23 cellular contexts compared by ENCODE assay signal in the genomic region with DNA sequence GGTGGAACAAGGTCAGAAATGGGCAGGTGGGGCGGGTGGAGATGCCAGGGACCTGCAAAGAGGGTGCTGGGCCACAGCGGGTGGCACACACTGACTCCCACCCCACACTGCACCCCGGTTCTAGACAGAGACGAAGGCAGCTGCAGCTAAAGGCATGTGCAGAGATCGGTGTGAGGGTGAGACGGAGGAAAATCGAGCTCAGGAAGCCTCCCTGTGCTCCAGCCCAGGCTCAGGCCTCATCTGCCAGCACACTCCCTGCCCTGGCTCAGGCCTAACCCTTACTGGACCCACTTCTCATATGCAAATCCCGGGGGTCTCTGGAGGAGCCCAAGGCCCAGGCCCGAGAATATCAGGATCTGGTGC.
DNase-seq lines count a peak whose midpoint lies in the region; ATAC-seq and TF ChIP-seq lines count a peak whose summit lies in the region.
"Had no signal": no experiment of that assay in that cellular context is flagged by ENCODE, and none has a peak within 500 bp of the region (broad histone marks: within the 10 kb centered on the region; RNA-seq: fewer than 3 reads in every experiment).

No MANE protein-coding gene starts in this region.

- DNase-seq in NT2/D1 (ENCODE audit: low read depth, low spot score) (no peak), dorsolateral prefrontal cortex (no peak), neuronal stem cell (ENCODE audit: low spot score) (no peak), progenitor cell of endocrine pancreas (ENCODE audit: low spot score, unreplicated experiment) (no peak), ovary (no peak)
- DNase-seq: 8988T; ACHN; AML-193; BE2C; Caco-2; CD4-positive, CD25-positive, alpha-beta regulatory T cell; CD8-positive, alpha-beta T cell; DMS153; DND-41; GM23248; H9 had no signal

- no peaks in the 10 kb centered on the region for H3K9me3 ChIP-seq in BLaER1
- H3K9me3 ChIP-seq in NT2/D1 (ENCODE audit: insufficient read depth, low read length), result peaks cover 11% of the 10 kb centered on the region; the same call in 1 of the 2 replicates
- peaks cover 0 to 2% of the 10 kb centered on the region in 2 donors for H3K9me3 ChIP-seq in neuronal stem cell (replicated peaks in 1 of 2; ENCODE audit: control insufficient read depth in 2 of 2, insufficient read depth in 1 of 2, low read depth in 1 of 2, low read length in 2 of 2)
- H3K9me3 ChIP-seq in ovary, result no peaks in the 10 kb centered on the region
- H3K9me3 ChIP-seq: A549, BE2C, Caco-2 had no signal

- H3K14ac ChIP-seq in neuronal stem cell (ENCODE audit: low read length), result no peak overlapping the region

- H3K18ac ChIP-seq in neuronal stem cell (ENCODE audit: low read length), result peak overlapping the region; percentile 35

- H2BK15ac ChIP-seq in neuronal stem cell (ENCODE audit: low read length), result no peak overlapping the region

- ATAC-seq in GM18909 (IDR thresholded peaks at IDR 0.05; ENCODE audit: poor library complexity, unreplicated experiment) (no peak), GM19023 (IDR thresholded peaks at IDR 0.05; ENCODE audit: unreplicated experiment) (no peak)
- ATAC-seq: A549; CD8-positive, alpha-beta T cell; GM12878; HCT116 had no signal

- no peaks in the 10 kb centered on the region for H3K9me3 Mint-ChIP-seq in progenitor cell of endocrine pancreas (ENCODE audit: low read depth)
- H3K9me3 Mint-ChIP-seq: CD8-positive, alpha-beta T cell had no signal

- H3K4me3 Mint-ChIP-seq in progenitor cell of endocrine pancreas (ENCODE audit: low read depth), result no peak overlapping the region
- H3K4me3 Mint-ChIP-seq: CD4-positive, CD25-positive, alpha-beta regulatory T cell; CD8-positive, alpha-beta T cell; H9 had no signal

- no peaks in the 10 kb centered on the region for H3K79me1 ChIP-seq in neuronal stem cell (ENCODE audit: low read depth, low read length)

- H3K27ac Mint-ChIP-seq in progenitor cell of endocrine pancreas, result no peak overlapping the region
- H3K27ac Mint-ChIP-seq: CD4-positive, CD25-positive, alpha-beta regulatory T cell; CD8-positive, alpha-beta T cell had no signal

- no peak overlapping the region for H2AK5ac ChIP-seq in neuronal stem cell (ENCODE audit: low read depth, low read length)

- no peak overlapping the region for H3K23ac ChIP-seq in neuronal stem cell (ENCODE audit: low read depth, low read length, poor library complexity)

- no peak for TF ChIP-seq POLR2A in ovary (IDR thresholded peaks at IDR 0.05)

- H3K27me3 ChIP-seq in BLaER1, result no peaks in the 10 kb centered on the region
- no peaks in the 10 kb centered on the region for H3K27me3 ChIP-seq in NT2/D1 (ENCODE audit: insufficient read depth, insufficient read length)
- peaks cover 0 to 22% (median 0%) of the 10 kb centered on the region in 45 donors for H3K27me3 ChIP-seq in dorsolateral prefrontal cortex
- H3K27me3 ChIP-seq in neuronal stem cell (ENCODE audit: control insufficient read depth in 3 of 3, insufficient read depth in 3 of 3, low read depth in 1 of 3, low read length in 3 of 3), result peaks cover 0 to 62% (median 0%) of the 10 kb centered on the region in 3 experiments
- H3K27me3 ChIP-seq in ovary, result no peaks in the 10 kb centered on the region
- H3K27me3 ChIP-seq: BE2C had no signal

- H2BK120ac ChIP-seq in neuronal stem cell (ENCODE audit: low read depth, low read length), result no peak overlapping the region

- H2BK5ac ChIP-seq in neuronal stem cell (ENCODE audit: low read length), result no peak overlapping the region

- H3K4me1 ChIP-seq in BLaER1 (peaks cover 26% of the 10 kb centered on the region), NT2/D1 (ENCODE audit: insufficient read depth, insufficient read length) (peaks cover 13% of the 10 kb centered on the region), neuronal stem cell (ENCODE audit: control insufficient read depth in 2 of 2, insufficient read depth in 1 of 2, low read depth in 1 of 2, low read length in 2 of 2) (peaks cover 0 to 5% of the 10 kb centered on the region in 2 donors), ovary (ENCODE audit: insufficient read depth) (no peaks in the 10 kb centered on the region)
- H3K4me1 ChIP-seq: A549, Caco-2 had no signal

- H3K4me2 ChIP-seq in BLaER1, result peak overlapping the region; percentile 81
- no peak overlapping the region for H3K4me2 ChIP-seq in neuronal stem cell (ENCODE audit: insufficient read depth, low read length, poor library complexity, severe bottlenecking)
- H3K4me2 ChIP-seq: A549 had no signal

- no peaks in the 10 kb centered on the region for H3K36me3 Mint-ChIP-seq in progenitor cell of endocrine pancreas (ENCODE audit: insufficient read depth)
- H3K36me3 Mint-ChIP-seq: CD4-positive, CD25-positive, alpha-beta regulatory T cell; CD8-positive, alpha-beta T cell had no signal

- intact Hi-C loops in dorsolateral prefrontal cortex (cut with DNase I), result no loop called here
- intact Hi-C loops in ovary (cut with DNase I), result loop anchor here in 1 of 4 donors (10.0 kb wide), 1 partner anchor 654 kb away; no protein-coding TSS in a partner anchor

- H2BK12ac ChIP-seq in neuronal stem cell (ENCODE audit: low read length), result no peak overlapping the region

- H4K8ac ChIP-seq in neuronal stem cell (ENCODE audit: low read depth, low read length), result no peak overlapping the region

- no peak overlapping the region for H3K9ac ChIP-seq in BLaER1
- peak overlapping the region; percentile 53 for H3K9ac ChIP-seq in NT2/D1 (ENCODE audit: insufficient read length, low read depth)
- H3K9ac ChIP-seq in neuronal stem cell (ENCODE audit: low read depth, low read length, poor library complexity), result no peak overlapping the region
- H3K9ac ChIP-seq: GM23248 had no signal

- no peaks in the 10 kb centered on the region for H3K4me1 Mint-ChIP-seq in progenitor cell of endocrine pancreas (ENCODE audit: low read depth)
- H3K4me1 Mint-ChIP-seq: CD4-positive, CD25-positive, alpha-beta regulatory T cell had no signal

- TF ChIP-seq EP300 in ovary (IDR thresholded peaks at IDR 0.05), result no peak

- H3K4me3 ChIP-seq in BLaER1, result no peak overlapping the region
- no peak overlapping the region for H3K4me3 ChIP-seq in NT2/D1 (ENCODE audit: insufficient read length, low read depth)
- no peak overlapping the region for H3K4me3 ChIP-seq in dorsolateral prefrontal cortex
- H3K4me3 ChIP-seq in neuronal stem cell (ENCODE audit: low read length in 2 of 2), result no peak overlapping the region
- no peak overlapping the region for H3K4me3 ChIP-seq in ovary
- H3K4me3 ChIP-seq: A549, GM12878, GM23248 had no signal

- no peak overlapping the region for H3K4ac ChIP-seq in neuronal stem cell (ENCODE audit: low read length)

- no CpG with 5 or more reads among the region's 9 CpGs for WGBS in neuronal stem cell (ENCODE audit: extremely low coverage in 2 of 2, insufficient read length in 2 of 2, insufficient replicate concordance in 1 of 2), 2 donors
- 82 to 91% (median 84%) methylated on average over 9 of the region's 9 CpGs for WGBS in ovary, 3 donors

- TF ChIP-seq CTCF in dorsolateral prefrontal cortex (IDR thresholded peaks at IDR 0.05 in 54 of 56, conservative IDR thresholded peaks at IDR 0.05 in 2 of 56; ENCODE audit: low read depth in 1 of 56, partially characterized antibody in 56 of 56) (no peak), progenitor cell of endocrine pancreas (IDR thresholded peaks at IDR 0.05; ENCODE audit: unreplicated experiment) (no peak), ovary (IDR thresholded peaks at IDR 0.05) (no peak)

- no peak overlapping the region for H2AFZ ChIP-seq in neuronal stem cell (ENCODE audit: low read length)
- H2AFZ ChIP-seq: GM23248 had no signal

- H3K27me3 Mint-ChIP-seq in progenitor cell of endocrine pancreas, result peaks cover 45% of the 10 kb centered on the region

- H3K27ac ChIP-seq in BLaER1 (0 out of 2 replicates have a peak overlapping the region, but pooled peaks have one; percentile 1), dorsolateral prefrontal cortex (peak overlapping the region in 43 of 59 donors; percentile 9 to 88 (median 56)), neuronal stem cell (replicated peaks; ENCODE audit: low read length) (no peak overlapping the region), ovary (no peak overlapping the region)
- H3K27ac ChIP-seq: A549, C4-2B, GM23248 had no signal

- H4K20me1 ChIP-seq in BLaER1, result peaks cover 19% of the 10 kb centered on the region; the same call in 1 of the 2 replicates

- H3K36me3 ChIP-seq in BLaER1 (no peaks in the 10 kb centered on the region), NT2/D1 (ENCODE audit: insufficient read depth, insufficient read length, low read length) (no peaks in the 10 kb centered on the region), neuronal stem cell (replicated peaks in 1 of 2; ENCODE audit: control insufficient read depth in 2 of 2, insufficient read depth in 2 of 2, low read length in 2 of 2) (no peaks in the 10 kb centered on the region), ovary (no peaks in the 10 kb centered on the region)
- H3K36me3 ChIP-seq: BE2C had no signal

- H4K91ac ChIP-seq in neuronal stem cell (ENCODE audit: low read depth, low read length, poor library complexity), result no peak overlapping the region

Comparison
In these comparisons a context has a peak if more than half of its experiments do, and no peak if none do; other contexts are left out.
1. H3K27ac ChIP-seq: peak in BLaER1 (single experiment) and dorsolateral prefrontal cortex (43 of 59); none in neuronal stem cell (single experiment) and ovary (0 of 2).